ENCODE assay signal across 1 cellular context in genomic region chr17:39143552-39144093, GRCh38.
TF ChIP-seq lines count a peak whose summit lies in the region.

No MANE protein-coding gene starts in this region.

TF ChIP-seq in HepG2, 621 proteins besides CTCF, POLR2A, EP300 and RAD21:
- TF ChIP-seq MAF1 (CRISPR knock-in tag; IDR thresholded peaks at IDR 0.05; ENCODE audit: borderline replicate concordance) = no peak
- TF ChIP-seq U2AF1 (optimal IDR thresholded peaks at IDR 0.05; ENCODE audit: low read depth, low read length) = no peak
- no peak for TF ChIP-seq RAD51 (IDR thresholded peaks at IDR 0.05; ENCODE audit: borderline replicate concordance)
